In the genomic region with DNA sequence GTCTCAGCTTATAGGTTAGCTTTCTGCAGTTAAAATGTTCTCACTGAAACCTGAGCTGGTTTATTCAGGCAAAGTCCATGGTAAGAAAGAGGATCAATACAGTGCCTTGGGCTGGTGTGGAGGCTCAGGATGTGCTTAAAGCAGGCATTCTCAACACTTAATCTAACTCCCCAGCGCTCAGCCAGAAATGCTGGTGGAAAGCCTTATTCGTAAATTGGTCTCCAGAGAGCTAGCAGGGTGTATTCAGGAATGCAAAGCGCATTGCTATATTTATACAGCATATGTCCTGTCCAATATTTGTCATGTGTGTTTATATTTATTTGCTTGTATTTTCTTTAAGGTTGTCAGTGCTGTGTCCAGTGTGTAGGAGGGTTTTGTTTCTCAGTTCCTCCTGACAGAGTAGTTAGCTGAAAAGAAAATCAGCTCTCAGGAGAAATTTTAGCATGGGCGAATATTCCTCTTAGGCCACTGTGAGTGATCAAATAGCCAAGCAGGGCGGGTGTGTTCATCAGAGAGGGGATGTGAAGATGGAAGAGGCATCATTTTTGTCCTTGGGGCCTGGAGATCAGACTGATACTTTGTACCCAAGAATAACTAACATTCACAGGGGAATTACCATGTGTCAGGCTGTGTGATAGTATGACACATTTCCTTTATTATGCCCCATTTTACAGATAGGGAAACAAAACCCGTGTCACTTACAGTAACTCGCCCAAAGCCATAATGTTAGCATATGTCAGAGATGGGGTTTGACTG, we compare ENCODE assay signal across 10 cellular contexts.
DNase-seq lines count a peak whose midpoint lies in the region; ATAC-seq and TF ChIP-seq lines count a peak whose summit lies in the region.
"Had no signal": no experiment of that assay in that cellular context is flagged by ENCODE, and none has a peak within 500 bp of the region (broad histone marks: within the 10 kb centered on the region; RNA-seq: fewer than 3 reads in every experiment).

No MANE protein-coding gene starts in this region.

- peak overlapping the region; percentile 26 for H3K27ac Mint-ChIP-seq in activated CD8-positive, alpha-beta T cell treated with anti-CD3 and anti-CD28 coated beads for 36 hours
- no peak overlapping the region for H3K27ac Mint-ChIP-seq in type B pancreatic cell

- no peak for TF ChIP-seq CTCF in activated CD8-positive, alpha-beta T cell treated with anti-CD3 and anti-CD28 coated beads for 36 hours (IDR thresholded peaks at IDR 0.05)
- TF ChIP-seq CTCF in upper lobe of right lung (IDR thresholded peaks at IDR 0.05) (no peak), type B pancreatic cell (conservative IDR thresholded peaks at IDR 0.05) (no peak)

- POLR2A ChIA-PET in activated CD8-positive, alpha-beta T cell treated with anti-CD3 and anti-CD28 coated beads for 36 hours (lab: Charles Lee): no interaction called here

- no peaks in the 10 kb centered on the region for H3K9me3 ChIP-seq in BLaER1 treated with 17β-estradiol and CSF1 and Interleukin-3, amounts not matched to agents 10 nM and 100 nM (replicated peaks in 1 of 11)
- no peaks in the 10 kb centered on the region for H3K9me3 ChIP-seq in upper lobe of right lung
- H3K9me3 ChIP-seq: SJSA1 had no signal

- peak overlapping the region in 3 of 11 experiments; percentile 13 to 24 (median 19); a peak in 2 of 22 replicates for H3K9ac ChIP-seq in BLaER1 treated with 17β-estradiol and CSF1 and Interleukin-3, amounts not matched to agents 10 nM and 100 nM

- no peaks in the 10 kb centered on the region for H3K27me3 ChIP-seq in BLaER1 treated with 17β-estradiol and CSF1 and Interleukin-3, amounts not matched to agents 10 nM and 100 nM
- H3K27me3 ChIP-seq in upper lobe of right lung: no peaks in the 10 kb centered on the region
- H3K27me3 ChIP-seq: SJSA1 had no signal

- peaks cover 0 to 87% (median 0%) of the 10 kb centered on the region in 11 experiments; a peak in 9 of 22 replicates for H4K20me1 ChIP-seq in BLaER1 treated with 17β-estradiol and CSF1 and Interleukin-3, amounts not matched to agents 10 nM and 100 nM

- peaks cover 35 to 55% (median 43%) of the 10 kb centered on the region in 10 experiments for H3K4me1 ChIP-seq in BLaER1 treated with 17β-estradiol and CSF1 and Interleukin-3, amounts not matched to agents 10 nM and 100 nM
- no peaks in the 10 kb centered on the region for H3K4me1 ChIP-seq in upper lobe of right lung

- no peak overlapping the region for H3K4me3 Mint-ChIP-seq in activated CD8-positive, alpha-beta T cell treated with anti-CD3 and anti-CD28 coated beads for 36 hours
- no peak overlapping the region for H3K4me3 Mint-ChIP-seq in type B pancreatic cell

- H3K4me1 Mint-ChIP-seq in activated CD8-positive, alpha-beta T cell treated with anti-CD3 and anti-CD28 coated beads for 36 hours (ENCODE audit: low read depth): peaks cover 18% of the 10 kb centered on the region
- peaks cover 19% of the 10 kb centered on the region for H3K4me1 Mint-ChIP-seq in type B pancreatic cell (ENCODE audit: unreplicated experiment)

- CTCF ChIA-PET in activated CD8-positive, alpha-beta T cell treated with anti-CD3 and anti-CD28 coated beads for 36 hours (lab: Charles Lee): no interaction called here

- no peaks in the 10 kb centered on the region for H3K9me3 Mint-ChIP-seq in activated CD8-positive, alpha-beta T cell treated with anti-CD3 and anti-CD28 coated beads for 36 hours
- H3K9me3 Mint-ChIP-seq in type B pancreatic cell: no peaks in the 10 kb centered on the region

- peak overlapping the region in 9 of 11 experiments; percentile 5 to 47 (median 30); a peak in 16 of 22 replicates for H3K4me2 ChIP-seq in BLaER1 treated with 17β-estradiol and CSF1 and Interleukin-3, amounts not matched to agents 10 nM and 100 nM

- H3K4me3 ChIP-seq in BLaER1 treated with 17β-estradiol and CSF1 and Interleukin-3, amounts not matched to agents 10 nM and 100 nM: no peak overlapping the region
- no peak overlapping the region for H3K4me3 ChIP-seq in upper lobe of right lung
- H3K4me3 ChIP-seq: SJSA1 had no signal

- DNase-seq in activated CD8-positive, alpha-beta T cell treated with anti-CD3 and anti-CD28 coated beads for 36 hours: peak; percentile 4
- DNase-seq in NCI-H510A treated with DMSO at 0.1 percent for 48 hours (lab: John Stamatoyannopoulos, UW): no peak
- DNase-seq in upper lobe of right lung: no peak
- no peak for DNase-seq in type B pancreatic cell (ENCODE audit: extremely low spot score, unreplicated experiment)
- no peak for DNase-seq in foreskin melanocyte
- DNase-seq: stimulated activated CD4-positive, alpha-beta T cell treated with anti-CD3 and anti-CD28 coated beads, Interleukin-2, amount 100 ng/mL, for 24 hours had no signal

- peak; percentile 82 for ATAC-seq in GM18909 (IDR thresholded peaks at IDR 0.05; ENCODE audit: poor library complexity, unreplicated experiment)
- peak; percentile 75 for ATAC-seq in HG02870 (IDR thresholded peaks at IDR 0.05; ENCODE audit: unreplicated experiment)
- ATAC-seq in activated CD8-positive, alpha-beta T cell treated with anti-CD3 and anti-CD28 coated beads for 36 hours: peak; percentile 77
- no peak for ATAC-seq in upper lobe of right lung

- H3K27me3 Mint-ChIP-seq in activated CD8-positive, alpha-beta T cell treated with anti-CD3 and anti-CD28 coated beads for 36 hours: no peaks in the 10 kb centered on the region
- H3K27me3 Mint-ChIP-seq in type B pancreatic cell: peaks cover 39% of the 10 kb centered on the region

- peaks cover 61% of the 10 kb centered on the region for H3K36me3 Mint-ChIP-seq in activated CD8-positive, alpha-beta T cell treated with anti-CD3 and anti-CD28 coated beads for 36 hours (ENCODE audit: low read depth)
- H3K36me3 Mint-ChIP-seq in type B pancreatic cell: no peaks in the 10 kb centered on the region

- intact Hi-C loops in activated CD8-positive, alpha-beta T cell treated with anti-CD3 and anti-CD28 coated beads for 36 hours (cut with micrococcal nuclease): no loop called here
- intact Hi-C loops in upper lobe of right lung (cut with DNase I): loop anchor here (10.0 kb wide), 1 partner anchor 282 kb away; the partner anchor contains the start of gene INSYN2B

- H3K27ac ChIP-seq in BLaER1 treated with 17β-estradiol and CSF1 and Interleukin-3, amounts not matched to agents 10 nM and 100 nM: no peak overlapping the region; a peak in 1 of 22 replicates
- no peak overlapping the region for H3K27ac ChIP-seq in upper lobe of right lung
- H3K27ac ChIP-seq: SJSA1 had no signal

- H3K36me3 ChIP-seq in BLaER1 treated with 17β-estradiol and CSF1 and Interleukin-3, amounts not matched to agents 10 nM and 100 nM: peaks cover 68 to 100% (median 97%) of the 10 kb centered on the region in 11 experiments
- peaks cover 29% of the 10 kb centered on the region for H3K36me3 ChIP-seq in upper lobe of right lung
- H3K36me3 ChIP-seq: SJSA1 had no signal
